ENCODE assay signal across 11 cellular contexts in genomic region chr6:143743256-143744166, GRCh38.
DNase-seq lines count a peak whose midpoint lies in the region; ATAC-seq and TF ChIP-seq lines count a peak whose summit lies in the region.
"Had no signal": no experiment of that assay in that cellular context is flagged by ENCODE, and none has a peak within 500 bp of the region (broad histone marks: within the 10 kb centered on the region; RNA-seq: fewer than 3 reads in every experiment).

No MANE protein-coding gene starts in this region.

- H2AFZ ChIP-seq in Karpas-422 (ENCODE audit: low read length) = no peak overlapping the region

- peaks cover 48 to 60% of the 10 kb centered on the region in 2 donors for H3K4me1 ChIP-seq in duodenal mucosa (ENCODE audit: control insufficient read depth in 1 of 2, insufficient read depth in 2 of 2, low read length in 2 of 2)
- H3K4me1 ChIP-seq in mucosa of descending colon (ENCODE audit: low read depth) = peaks cover 40% of the 10 kb centered on the region
- H3K4me1 ChIP-seq in urinary bladder (ENCODE audit: insufficient read depth) = no peaks in the 10 kb centered on the region
- no peaks in the 10 kb centered on the region for H3K4me1 ChIP-seq in Karpas-422 (ENCODE audit: low read length)

- intact Hi-C loops in mucosa of descending colon (cut with DNase I, micrococcal nuclease) = no loop called here

- H3K4me2 ChIP-seq in Karpas-422 (ENCODE audit: low read depth, low read length, poor library complexity, severe bottlenecking) = no peak overlapping the region

- H3K9me2 ChIP-seq in Karpas-422 (replicated peaks; ENCODE audit: insufficient read depth, low read length) = no peaks in the 10 kb centered on the region

- H3K36me3 ChIP-seq in duodenal mucosa (ENCODE audit: control insufficient read depth in 1 of 2, insufficient read depth in 2 of 2, low read length in 2 of 2) (no peaks in the 10 kb centered on the region), mucosa of descending colon (ENCODE audit: low read depth) (no peaks in the 10 kb centered on the region), urinary bladder (ENCODE audit: insufficient read depth) (no peaks in the 10 kb centered on the region), Karpas-422 (ENCODE audit: insufficient read depth, low read length) (no peaks in the 10 kb centered on the region)
- H3K36me3 ChIP-seq: pancreas had no signal

- peak overlapping the region in 1 of 2 donors; percentile 0 for H3K4me3 ChIP-seq in duodenal mucosa (ENCODE audit: low read depth in 1 of 2, low read length in 2 of 2)
- H3K4me3 ChIP-seq in mucosa of descending colon = no peak overlapping the region
- H3K4me3 ChIP-seq in urinary bladder (ENCODE audit: low read depth, low read length) = no peak overlapping the region
- no peak overlapping the region for H3K4me3 ChIP-seq in Karpas-422 (ENCODE audit: low read length)

- 15% methylated on average over 12 of the region's 12 CpGs for WGBS in urinary bladder

- H3K9ac ChIP-seq in duodenal mucosa (ENCODE audit: low read depth in 1 of 2, low read length in 2 of 2) = no peak overlapping the region
- no peak overlapping the region for H3K9ac ChIP-seq in Karpas-422 (ENCODE audit: low read length)

- H3K27ac ChIP-seq in duodenal mucosa (ENCODE audit: low read depth, low read length) = peak overlapping the region; percentile 26
- H3K27ac ChIP-seq in urinary bladder (ENCODE audit: low read depth) = peak overlapping the region; percentile 60
- no peak overlapping the region for H3K27ac ChIP-seq in Karpas-422 (ENCODE audit: low read length)

- DNase-seq in NCI-H2171 treated with DMSO at 0.1 percent for 48 hours (lab: John Stamatoyannopoulos, UW) = peak; percentile 9
- DNase-seq in NCI-H2171 (lab: John Stamatoyannopoulos, UW) = no peak
- DNase-seq in mucosa of descending colon = peak in 1 of 3 donors; percentile 61
- DNase-seq in activated T-cell treated with anti-CD3 and anti-CD28 coated beads for 4 hours = no peak
- DNase-seq in Karpas-422 = no peak
- DNase-seq in GDM1 (lab: John Stamatoyannopoulos, UW) = no peak
- DNase-seq: KBM-7; pancreas; stimulated activated naive CD8-positive, alpha-beta T cell treated with anti-CD3 and anti-CD28 coated beads, Interleukin-15, amount 100 ng/mL, for 72 hours had no signal

- H3K9me3 ChIP-seq in duodenal mucosa (ENCODE audit: control insufficient read depth in 1 of 2, low read length in 2 of 2) (no peaks in the 10 kb centered on the region), mucosa of descending colon (no peaks in the 10 kb centered on the region), Karpas-422 (ENCODE audit: low read length) (no peaks in the 10 kb centered on the region)
- H3K9me3 ChIP-seq: pancreas had no signal

- no peaks in the 10 kb centered on the region for H4K20me1 ChIP-seq in Karpas-422 (ENCODE audit: insufficient read depth, low read depth, low read length)

- H3K27me3 ChIP-seq in duodenal mucosa (ENCODE audit: control insufficient read depth in 1 of 2, insufficient read depth in 2 of 2, low read length in 2 of 2) (no peaks in the 10 kb centered on the region), Karpas-422 (ENCODE audit: low read length) (no peaks in the 10 kb centered on the region)
- H3K27me3 ChIP-seq: pancreas had no signal

- ATAC-seq in mucosa of descending colon = peak; percentile 16
- ATAC-seq: stimulated activated naive CD8-positive, alpha-beta T cell treated with anti-CD3 and anti-CD28 coated beads, Interleukin-15, amount 100 ng/mL, for 72 hours had no signal

- TF ChIP-seq CTCF in mucosa of descending colon (IDR thresholded peaks at IDR 0.05) = no peak

- H3K79me2 ChIP-seq in Karpas-422 (ENCODE audit: low read length) = no peaks in the 10 kb centered on the region
